14 cellular contexts compared by ENCODE assay signal in the genomic region with DNA sequence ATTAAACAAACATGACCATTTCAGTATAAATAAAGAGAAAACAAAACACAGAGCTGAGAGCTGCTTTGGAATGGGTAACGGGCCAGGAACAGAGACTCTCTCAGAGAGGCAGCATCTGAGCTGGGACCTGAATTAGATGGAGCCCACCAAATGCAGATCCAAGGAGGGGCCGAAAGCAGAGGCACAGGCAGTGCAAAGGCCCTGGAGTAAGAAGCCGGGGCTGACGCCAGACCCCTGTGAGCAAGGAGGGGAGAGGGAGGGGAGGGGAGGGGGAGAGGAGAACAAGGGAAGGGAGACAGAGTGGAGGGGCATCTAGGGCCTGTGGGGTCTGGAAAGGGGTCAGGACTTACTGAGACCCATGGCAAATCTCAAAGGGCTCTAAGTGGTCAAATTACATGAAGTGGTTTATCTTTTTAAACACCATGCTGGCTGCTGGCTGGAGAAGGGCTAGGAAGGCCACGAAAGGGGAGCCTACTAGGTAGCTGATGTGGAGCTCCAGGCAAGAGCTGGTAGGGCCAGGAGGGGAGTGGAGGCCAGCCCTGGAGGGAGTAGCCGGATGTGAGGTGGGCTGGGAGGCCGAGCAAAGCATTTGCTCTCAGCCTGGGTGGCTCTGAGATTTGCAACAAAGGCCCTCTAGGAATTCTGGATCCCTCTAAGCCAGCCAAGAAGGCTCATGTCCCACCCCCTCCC. TPM values are rescaled to one million over a fixed set of nuclear protein-coding genes. Genes with fewer than 3 reads are reported as not detected.
DNase-seq lines count a peak whose midpoint lies in the region; ATAC-seq and TF ChIP-seq lines count a peak whose summit lies in the region.
"Had no signal": no experiment of that assay in that cellular context is flagged by ENCODE, and none has a peak within 500 bp of the region (broad histone marks: within the 10 kb centered on the region; RNA-seq: fewer than 3 reads in every experiment).

No MANE protein-coding gene starts in this region.

- H3K9me3 ChIP-seq in GM23248 (ENCODE audit: low read depth) (no peaks in the 10 kb centered on the region), muscle layer of colon (ENCODE audit: low read length) (no peaks in the 10 kb centered on the region), stomach smooth muscle (ENCODE audit: control insufficient read depth in 2 of 2, low read length in 2 of 2) (no peaks in the 10 kb centered on the region)

- H3K27ac ChIP-seq in GM23248 (peak overlapping the region; percentile 51; the same call in 1 of the 2 replicates), coronary artery (peak overlapping the region; percentile 81 to 90), muscle layer of colon (ENCODE audit: low read depth, low read length) (peak overlapping the region; percentile 93), stomach smooth muscle (ENCODE audit: low read length) (peak overlapping the region; percentile 62)
- H3K27ac ChIP-seq: KMS-11 had no signal

- in situ Hi-C loops in GM23248 (cut with MboI): no loop called here

- H3K36me3 ChIP-seq in GM23248 (ENCODE audit: low read depth) (no peaks in the 10 kb centered on the region), muscle layer of colon (ENCODE audit: insufficient read depth, low read length) (no peaks in the 10 kb centered on the region), stomach smooth muscle (ENCODE audit: control insufficient read depth in 2 of 2, insufficient read depth in 2 of 2, low read length in 2 of 2) (no peaks in the 10 kb centered on the region)

- H3K4me1 ChIP-seq in GM23248 (ENCODE audit: insufficient read depth) (peaks cover 42% of the 10 kb centered on the region), muscle layer of colon (ENCODE audit: insufficient read depth, low read length) (peaks cover 66% of the 10 kb centered on the region), stomach smooth muscle (ENCODE audit: control insufficient read depth, insufficient read depth, low read length) (peaks cover 75% of the 10 kb centered on the region)

- 75 to 84% methylated on average over 7 of the region's 7 CpGs for WGBS in GM23248 (ENCODE audit: low coverage in 1 of 2, low lambda C conversion rate in 2 of 2, missing lambda C conversion rate in 2 of 2), 2 experiments

- H3K27me3 ChIP-seq in GM23248 (replicated peaks; ENCODE audit: insufficient read depth) (no peaks in the 10 kb centered on the region), muscle layer of colon (ENCODE audit: control insufficient read depth in 1 of 2, insufficient read depth in 2 of 2, low read length in 2 of 2) (no peaks in the 10 kb centered on the region), stomach smooth muscle (ENCODE audit: control insufficient read depth in 1 of 2, insufficient read depth in 2 of 2, low read length in 2 of 2) (no peaks in the 10 kb centered on the region)

- peak overlapping the region; percentile 81 for H3K4me2 ChIP-seq in GM23248 (ENCODE audit: unreplicated experiment)
- H3K4me2 ChIP-seq: KMS-11 had no signal

- H3K9me2 ChIP-seq in GM23248 (ENCODE audit: insufficient read depth): no peaks in the 10 kb centered on the region

- no peak overlapping the region for H2AFZ ChIP-seq in GM23248

- no peak for TF ChIP-seq CTCF in coronary artery (IDR thresholded peaks at IDR 0.05)

- no peaks in the 10 kb centered on the region for H4K20me1 ChIP-seq in GM23248 (ENCODE audit: insufficient read depth)

- peaks cover 73% of the 10 kb centered on the region for H3K79me2 ChIP-seq in GM23248 (ENCODE audit: insufficient read depth)

- H3K4me3 ChIP-seq in GM23248 (peak overlapping the region; percentile 78; the same call in 1 of the 2 replicates), coronary artery (peak overlapping the region; percentile 96), muscle layer of colon (ENCODE audit: low read depth in 1 of 2, low read length in 2 of 2) (peak overlapping the region in 1 of 2 donors; percentile 61), stomach smooth muscle (ENCODE audit: low read length in 2 of 2) (peak overlapping the region in 1 of 2 donors; percentile 81)

- DNase-seq in GM23248 (no peak), coronary artery (ENCODE audit: low spot score) (no peak)
- no peak for DNase-seq in NK-92 treated with Interleukin-12 subunit alpha and Interleukin-12 subunit beta, amount 100 ng/mL, for 24 hours (lab: John Stamatoyannopoulos, UW)
- no peak for DNase-seq in stimulated activated CD4-positive, alpha-beta T cell treated with anti-CD3 and anti-CD28 coated beads, Interleukin-4, amount 100 ng/mL, for 24 hours
- DNase-seq: activated naive CD4-positive, alpha-beta T cell; CD4-positive, CD25-positive, alpha-beta regulatory T cell; mesendoderm; T1000 had no signal

- ATAC-seq in GM19395 (IDR thresholded peaks at IDR 0.05; ENCODE audit: unreplicated experiment) (no peak), GM21515 (IDR thresholded peaks at IDR 0.05; ENCODE audit: unreplicated experiment) (no peak)

- no peaks in the 10 kb centered on the region for H3F3A ChIP-seq in GM23248 (ENCODE audit: insufficient read depth)

- H3K9ac ChIP-seq in GM23248 (0 out of 2 replicates have a peak overlapping the region, but pooled peaks have one; percentile 21), muscle layer of colon (ENCODE audit: low read length) (no peak overlapping the region), stomach smooth muscle (ENCODE audit: low read length in 2 of 2) (no peak overlapping the region)
- H3K9ac ChIP-seq: KMS-11 had no signal

RNA-seq across cellular contexts. Expression of a gene that starts 3.2 kb away (rescaled TPM):
- 47.6 and 57.6 TPM in 2 replicates for total RNA-seq in GM23248 (2014; rRNA removed; shearing (Covaris generic))
- 25.3 and 27.9 TPM in 2 replicates for polyA plus RNA-seq in GM23248 (2016; fragmentation: Nextera tagmentation; extraction: Ambion mirVana)

RNA-seq across cellular contexts. Expression of a gene that starts 56.7 kb away (rescaled TPM):
- total RNA-seq in GM23248 (2014; rRNA removed; shearing (Covaris generic)): not detected in 2 replicates
- not detected in 2 replicates for polyA plus RNA-seq in GM23248 (2016; fragmentation: Nextera tagmentation; extraction: Ambion mirVana)
- total RNA-seq: CD4-positive, CD25-positive, alpha-beta regulatory T cell; dermis microvascular lymphatic vessel endothelial cell had no signal
- polyA plus RNA-seq: CD4-positive, CD25-positive, alpha-beta regulatory T cell had no signal
